Comparison of ENCODE assay signal across 8 cellular contexts in genomic region chr18:70288851-70289328, GRCh38. TPM values are rescaled to one million over a fixed set of nuclear protein-coding genes. Genes with fewer than 3 reads are reported as not detected.
DNase-seq lines count a peak whose midpoint lies in the region; ATAC-seq and TF ChIP-seq lines count a peak whose summit lies in the region.

SOCS6 (plus strand) TSS chr18:70289045; CDS start chr18:70324669, 35,624 bp downstream.

- 0% methylated on average over 77 of the region's 77 CpGs for WGBS in sigmoid colon, 2 donors

- no peak for TF ChIP-seq CTCF in sigmoid colon (IDR thresholded peaks at IDR 0.05)

- peak; percentile 76 for DNase-seq in ELR (ENCODE audit: low read depth)
- DNase-seq in RKO (ENCODE audit: low spot score), result peak; percentile 44
- peak; percentile 69 to 70 for DNase-seq in T47D (ENCODE audit: low read depth in 1 of 2, low spot score in 1 of 2)
- peak; percentile 74 for DNase-seq in sigmoid colon
- no peak for DNase-seq in NCI-H1694 (lab: John Stamatoyannopoulos, UW)

- in situ Hi-C loops in T47D (cut with HindIII; ENCODE audit: low pct_unique_long_range_greater_than_20kb, low sequenced_read_pairs), result no loop called here

- H3K9ac ChIP-seq in iPS-18a (ENCODE audit: low read length), result peak within 1 kb of the TSS; percentile 78

- no peak for TF ChIP-seq POLR2A in sigmoid colon (IDR thresholded peaks at IDR 0.05)

- H3K27ac ChIP-seq in iPS-18a (ENCODE audit: low read length) (no peak within 1 kb of the TSS), sigmoid colon (peak within 1 kb of the TSS; percentile 87 to 94 (median 92))

- ATAC-seq in GM19397 (IDR thresholded peaks at IDR 0.05; ENCODE audit: unreplicated experiment), result peak; percentile 79
- ATAC-seq in HG03439 (IDR thresholded peaks at IDR 0.05; ENCODE audit: unreplicated experiment), result peak; percentile 74

- H3K27me3 ChIP-seq in iPS-18a (ENCODE audit: control insufficient read depth, insufficient read depth, low read length) (peaks cover 7% of the 10 kb centered on the region), sigmoid colon (no peaks in the 10 kb centered on the region)

- H3K36me3 ChIP-seq in iPS-18a (ENCODE audit: control insufficient read depth, low read depth, low read length) (no peaks in the 10 kb centered on the region), sigmoid colon (no peaks in the 10 kb centered on the region)

- intact Hi-C loops in sigmoid colon (cut with DNase I), result loop anchor here (1.0 kb wide), 1 partner anchor 84 kb away; the partner anchor contains the start of gene RTTN

- H3K4me3 ChIP-seq in iPS-18a (ENCODE audit: low read length) (peak within 1 kb of the TSS; percentile 94), sigmoid colon (peak within 1 kb of the TSS; percentile 71 to 86 (median 84))

- no peak for TF ChIP-seq EP300 in sigmoid colon (IDR thresholded peaks at IDR 0.05)

- H3K9me3 ChIP-seq in iPS-18a (ENCODE audit: control insufficient read depth, low read depth, low read length), result no peaks in the 10 kb centered on the region
- no peaks in the 10 kb centered on the region for H3K9me3 ChIP-seq in sigmoid colon

- H3K4me1 ChIP-seq in iPS-18a (ENCODE audit: control insufficient read depth, low read depth, low read length) (peaks cover 18% of the 10 kb centered on the region), sigmoid colon (peaks cover 0 to 45% (median 39%) of the 10 kb centered on the region in 4 donors)

RNA-seq across cellular contexts. Expression of gene SOCS6, which starts in this region (rescaled TPM):
- total RNA-seq in sigmoid colon, result 10 to 100 TPM; 16.6 to 23.9 (median 20.3) TPM
- 10 to 100 TPM; 11.4 to 21.7 (median 12.0) TPM for polyA plus RNA-seq in sigmoid colon
